In genomic region chr15:21889542-21889941, GRCh38 we compare ENCODE assay signal across 5 cellular contexts. TPM values are rescaled to one million over a fixed set of nuclear protein-coding genes. Genes with fewer than 3 reads are reported as not detected.
"Had no signal": no experiment of that assay in that cellular context is flagged by ENCODE, and none has a peak within 500 bp of the region (broad histone marks: within the 10 kb centered on the region; RNA-seq: fewer than 3 reads in every experiment).

No MANE protein-coding gene starts in this region.

RNA-seq across cellular contexts. Expression of gene POTEB, which starts 12.0 kb away (rescaled TPM):
- total RNA-seq: HepG2, HT-29, HT1080, IMR-90, K562 had no signal
